Comparison of ENCODE assay signal across 9 cellular contexts in genomic region chr1:211632808-211633522, GRCh38. TPM values are rescaled to one million over a fixed set of nuclear protein-coding genes. Genes with fewer than 3 reads are reported as not detected.
A peak's percentile ranks its signal among the peaks of the same experiment; 100 is the strongest.
DNase-seq lines count a peak whose midpoint lies in the region; ATAC-seq and TF ChIP-seq lines count a peak whose summit lies in the region.
"Had no signal": no experiment of that assay in that cellular context is flagged by ENCODE, and none has a peak within 500 bp of the region (broad histone marks: within the 10 kb centered on the region; RNA-seq: fewer than 3 reads in every experiment).

No MANE protein-coding gene starts in this region.

- TF ChIP-seq CTCF in thoracic aorta (IDR thresholded peaks at IDR 0.05) = no peak

- POLR2A ChIA-PET in naive thymus-derived CD8-positive, alpha-beta T cell (lab: Charles Lee) = no interaction called here

- H3K4me1 ChIP-seq in thoracic aorta (ENCODE audit: control insufficient read depth in 1 of 2, low read depth in 2 of 2) = peaks cover 7 to 30% of the 10 kb centered on the region in 2 donors

- ATAC-seq in HG03442 (IDR thresholded peaks at IDR 0.05; ENCODE audit: unreplicated experiment) (peak; percentile 27), thoracic aorta (ENCODE audit: insufficient number of reproducible peaks, low FRiP score, low read depth) (no peak), HG02970 (IDR thresholded peaks at IDR 0.05; ENCODE audit: low FRiP score, unreplicated experiment) (no peak)
- ATAC-seq in naive thymus-derived CD8-positive, alpha-beta T cell = no peak
- ATAC-seq: T-cell had no signal

- no peaks in the 10 kb centered on the region for H3K9me3 Mint-ChIP-seq in naive thymus-derived CD8-positive, alpha-beta T cell
- H3K9me3 Mint-ChIP-seq: T-cell had no signal

- H3K9me3 ChIP-seq in thoracic aorta = no peaks in the 10 kb centered on the region

- peak overlapping the region in 1 of 10 donors; percentile 72 for H3K27ac Mint-ChIP-seq in naive thymus-derived CD8-positive, alpha-beta T cell
- H3K27ac Mint-ChIP-seq: T-cell had no signal

- H3K4me1 Mint-ChIP-seq in naive thymus-derived CD8-positive, alpha-beta T cell = peaks cover 0 to 2% (median 0%) of the 10 kb centered on the region in 4 donors
- H3K4me1 Mint-ChIP-seq: T-cell had no signal

- no peaks in the 10 kb centered on the region for H3K36me3 Mint-ChIP-seq in naive thymus-derived CD8-positive, alpha-beta T cell
- H3K36me3 Mint-ChIP-seq: T-cell had no signal

- H3K36me3 ChIP-seq in thoracic aorta = no peaks in the 10 kb centered on the region

- no peak overlapping the region for H3K4me3 ChIP-seq in thoracic aorta

- peaks cover 0 to 10% (median 2%) of the 10 kb centered on the region in 5 donors for H3K27me3 Mint-ChIP-seq in naive thymus-derived CD8-positive, alpha-beta T cell
- H3K27me3 Mint-ChIP-seq: T-cell had no signal

- no peak overlapping the region for H3K4me3 Mint-ChIP-seq in naive thymus-derived CD8-positive, alpha-beta T cell
- H3K4me3 Mint-ChIP-seq: T-cell had no signal

- DNase-seq in amniotic epithelial cell (ENCODE audit: low read depth) (peak; percentile 89), kidney glomerular epithelial cell (lab: John Stamatoyannopoulos, UW) (peak; percentile 23), thoracic aorta (ENCODE audit: low spot score) (no peak), NCI-H2227 (lab: John Stamatoyannopoulos, UW; ENCODE audit: unreplicated experiment) (no peak)
- DNase-seq in naive thymus-derived CD8-positive, alpha-beta T cell = no peak
- DNase-seq: T-cell had no signal

- no peaks in the 10 kb centered on the region for H3K27me3 ChIP-seq in thoracic aorta (replicated peaks; ENCODE audit: insufficient read depth)

- peak overlapping the region; percentile 48 to 55 for H3K27ac ChIP-seq in thoracic aorta
- H3K27ac ChIP-seq: HL-60 had no signal

RNA-seq across cellular contexts. Expression of gene NEK2, which starts 42.5 kb away (rescaled TPM):
- total RNA-seq in thoracic aorta = under 1 TPM in 1 of 2 donors, not detected in 1; 0.35 TPM
- under 1 TPM in 1 of 2 experiments, not detected in 1; 0.16 TPM for total RNA-seq in naive thymus-derived CD8-positive, alpha-beta T cell
- polyA plus RNA-seq in naive thymus-derived CD8-positive, alpha-beta T cell = under 1 TPM in 1 of 3 donors, not detected in 2; 0.60 TPM

RNA-seq across cellular contexts. Expression of gene SLC30A1, which starts 54.0 kb away (rescaled TPM):
- total RNA-seq in thoracic aorta = 10 to 100 TPM in 1 of 2 donors, 1 to 10 TPM in 1; 8.8 to 23.9 TPM
- 1 to 10 TPM; 9.4 to 9.7 TPM for total RNA-seq in naive thymus-derived CD8-positive, alpha-beta T cell
- polyA plus RNA-seq in naive thymus-derived CD8-positive, alpha-beta T cell = 1 to 10 TPM in 2 of 3 donors, under 1 TPM in 1; 0.98 to 2.2 (median 1.6) TPM

Comparison
In these comparisons a context has a peak if more than half of its experiments do, and no peak if none do; other contexts are left out.
1. DNase-seq: peak in amniotic epithelial cell (single experiment) and kidney glomerular epithelial cell (single experiment); none in thoracic aorta (single experiment), naive thymus-derived CD8-positive, alpha-beta T cell (0 of 10) and NCI-H2227 (single experiment).